In genomic region chr19:55387736-55388497, GRCh38 we compare ENCODE assay signal across 10 cellular contexts. TPM values are rescaled to one million over a fixed set of nuclear protein-coding genes. Genes with fewer than 3 reads are reported as not detected.
A peak's percentile ranks its signal among the peaks of the same experiment; 100 is the strongest.
DNase-seq lines count a peak whose midpoint lies in the region; ATAC-seq and TF ChIP-seq lines count a peak whose summit lies in the region.
"Had no signal": no experiment of that assay in that cellular context is flagged by ENCODE, and none has a peak within 500 bp of the region (broad histone marks: within the 10 kb centered on the region; RNA-seq: fewer than 3 reads in every experiment).

No MANE protein-coding gene starts in this region.

- ATAC-seq in CD4-positive, CD25-positive, alpha-beta regulatory T cell (ENCODE audit: low read depth in 2 of 2) = no peak
- ATAC-seq in natural killer cell = no peak
- ATAC-seq in GM19324 (IDR thresholded peaks at IDR 0.05; ENCODE audit: low FRiP score, unreplicated experiment) = no peak
- no peak for ATAC-seq in HG03175 (IDR thresholded peaks at IDR 0.05; ENCODE audit: unreplicated experiment)
- ATAC-seq: esophagus mucosa had no signal

- H3K27ac ChIP-seq in CD4-positive, CD25-positive, alpha-beta regulatory T cell (ENCODE audit: insufficient read depth, low read length, poor library complexity, severe bottlenecking) = peak overlapping the region; percentile 94
- peak overlapping the region; percentile 91 for H3K27ac ChIP-seq in KOPT-K1 (ENCODE audit: low read depth, low read length, poor library complexity, severe bottlenecking)

- H3K27me3 ChIP-seq in CD4-positive, CD25-positive, alpha-beta regulatory T cell (ENCODE audit: control insufficient read depth, insufficient read depth, low read length) = no peaks in the 10 kb centered on the region

- H3K4me1 ChIP-seq in CD4-positive, CD25-positive, alpha-beta regulatory T cell (ENCODE audit: control insufficient read depth, insufficient read depth, low read length, poor library complexity, severe bottlenecking) = peaks cover 53% of the 10 kb centered on the region

- peak overlapping the region; percentile 84 to 100 (median 95) for H3K27ac Mint-ChIP-seq in CD4-positive, CD25-positive, alpha-beta regulatory T cell
- no peak overlapping the region for H3K27ac Mint-ChIP-seq in chondrocyte (ENCODE audit: unreplicated experiment)
- H3K27ac Mint-ChIP-seq in natural killer cell = peak overlapping the region; percentile 94 to 100

- H3K9me3 ChIP-seq in CD4-positive, CD25-positive, alpha-beta regulatory T cell (ENCODE audit: control insufficient read depth in 2 of 2, low read length in 2 of 2) = no peaks in the 10 kb centered on the region
- no peaks in the 10 kb centered on the region for H3K9me3 ChIP-seq in KOPT-K1 (ENCODE audit: insufficient read depth, low read length, poor library complexity, severe bottlenecking)

- peaks cover 41% of the 10 kb centered on the region for H3K36me3 ChIP-seq in CD4-positive, CD25-positive, alpha-beta regulatory T cell (ENCODE audit: control insufficient read depth, insufficient read depth, low read length)
- H3K36me3 ChIP-seq in KOPT-K1 (ENCODE audit: insufficient read depth, low read length) = peaks cover 63% of the 10 kb centered on the region

- H3K4me3 Mint-ChIP-seq in CD4-positive, CD25-positive, alpha-beta regulatory T cell = peak overlapping the region; percentile 97 to 100 (median 100)
- peak overlapping the region; percentile 99 for H3K4me3 Mint-ChIP-seq in chondrocyte (ENCODE audit: unreplicated experiment)
- H3K4me3 Mint-ChIP-seq in natural killer cell = peak overlapping the region; percentile 97

- H3K4me1 Mint-ChIP-seq in CD4-positive, CD25-positive, alpha-beta regulatory T cell = peaks cover 5 to 75% (median 36%) of the 10 kb centered on the region in 4 donors
- H3K4me1 Mint-ChIP-seq in chondrocyte (ENCODE audit: low read depth) (peaks cover 63% of the 10 kb centered on the region), natural killer cell (peaks cover 42 to 67% of the 10 kb centered on the region in 2 donors)

- peak overlapping the region; percentile 90 for H3K4me3 ChIP-seq in CD4-positive, CD25-positive, alpha-beta regulatory T cell (ENCODE audit: low read depth, low read length)

- TF ChIP-seq CTCF in chondrocyte (IDR thresholded peaks at IDR 0.05) = no peak
- TF ChIP-seq CTCF in natural killer cell (IDR thresholded peaks at IDR 0.05) = no peak

- peaks cover 30% of the 10 kb centered on the region for H3K36me3 Mint-ChIP-seq in CD4-positive, CD25-positive, alpha-beta regulatory T cell
- H3K36me3 Mint-ChIP-seq in chondrocyte (ENCODE audit: low read depth) (peaks cover 21% of the 10 kb centered on the region), natural killer cell (no peaks in the 10 kb centered on the region)

- no peak for DNase-seq in CD4-positive, CD25-positive, alpha-beta regulatory T cell
- no peak for DNase-seq in chondrocyte (ENCODE audit: low spot score)
- DNase-seq in natural killer cell = no peak
- DNase-seq in effector CD4-positive, alpha-beta T cell = no peak
- DNase-seq in 8988T = no peak

- H3K27me3 Mint-ChIP-seq in CD4-positive, CD25-positive, alpha-beta regulatory T cell = no peaks in the 10 kb centered on the region
- no peaks in the 10 kb centered on the region for H3K27me3 Mint-ChIP-seq in chondrocyte (ENCODE audit: low read depth)
- no peaks in the 10 kb centered on the region for H3K27me3 Mint-ChIP-seq in natural killer cell (ENCODE audit: low read depth in 2 of 2)

- H3K9me3 Mint-ChIP-seq in CD4-positive, CD25-positive, alpha-beta regulatory T cell = peaks cover 0 to 2% (median 0%) of the 10 kb centered on the region in 7 donors
- H3K9me3 Mint-ChIP-seq in chondrocyte (ENCODE audit: low read depth) = no peaks in the 10 kb centered on the region
- no peaks in the 10 kb centered on the region for H3K9me3 Mint-ChIP-seq in natural killer cell

- intact Hi-C loops in natural killer cell (cut with micrococcal nuclease) = no loop called here

RNA-seq across cellular contexts. Expression of gene RPL28, which starts 2.2 kb away (rescaled TPM):
- total RNA-seq in CD4-positive, CD25-positive, alpha-beta regulatory T cell = 2,934 TPM
- polyA plus RNA-seq in CD4-positive, CD25-positive, alpha-beta regulatory T cell = 100 to 1,000 TPM; 527 to 727 (median 674) TPM
- total RNA-seq in chondrocyte (1,343 to 1,376 TPM (median 1,346 TPM) in 3 replicates), natural killer cell (1,000 to 10,000 TPM; 1,373 to 1,704 (median 1,679) TPM)

RNA-seq across cellular contexts. Expression of gene TMEM238, which starts 3.8 kb away (rescaled TPM):
- 15.9 TPM for total RNA-seq in CD4-positive, CD25-positive, alpha-beta regulatory T cell
- 1 to 10 TPM in 2 of 4 donors, under 1 TPM in 2; 0.42 to 1.3 (median 0.79) TPM for polyA plus RNA-seq in CD4-positive, CD25-positive, alpha-beta regulatory T cell
- 0.59 to 1.0 TPM (median 0.85 TPM) in 3 replicates for total RNA-seq in chondrocyte
- total RNA-seq in natural killer cell = 1 to 10 TPM; 2.9 to 5.1 (median 4.0) TPM

RNA-seq across cellular contexts. Expression of gene TMEM190, which starts 11.3 kb away (rescaled TPM):
- total RNA-seq in CD4-positive, CD25-positive, alpha-beta regulatory T cell = not detected
- not detected for polyA plus RNA-seq in CD4-positive, CD25-positive, alpha-beta regulatory T cell
- 0.52 to 1.0 TPM in 2 of 3 replicates, not detected in the other for total RNA-seq in chondrocyte
- not detected for total RNA-seq in natural killer cell
- total RNA-seq: esophagus mucosa; T-helper 2 cell treated with Interferon-gamma antibody and Interleukin-4, amounts not matched to agents 100 ng/mL and 5 ng/mL, for 36 hours had no signal

RNA-seq across cellular contexts. Expression of gene IL11, which starts 17.7 kb away (rescaled TPM):
- total RNA-seq in CD4-positive, CD25-positive, alpha-beta regulatory T cell = not detected
- not detected for polyA plus RNA-seq in CD4-positive, CD25-positive, alpha-beta regulatory T cell
- total RNA-seq in chondrocyte (2.8 to 3.7 TPM (median 3.1 TPM) in 3 replicates), natural killer cell (under 1 TPM; 0.14 to 0.35 (median 0.27) TPM)

RNA-seq across cellular contexts. Expression of gene UBE2S, which starts 19.7 kb away (rescaled TPM):
- total RNA-seq in CD4-positive, CD25-positive, alpha-beta regulatory T cell = 92.9 TPM
- 10 to 100 TPM; 24.9 to 38.8 (median 33.2) TPM for polyA plus RNA-seq in CD4-positive, CD25-positive, alpha-beta regulatory T cell
- total RNA-seq in chondrocyte (60.0 to 79.7 TPM (median 78.6 TPM) in 3 replicates), natural killer cell (100 to 1,000 TPM in 1 of 3 donors, 10 to 100 TPM in 2; 60.2 to 107 (median 63.9) TPM)
